8 cellular contexts compared by ENCODE assay signal in genomic region chr5:55600536-55601208, GRCh38.
DNase-seq lines count a peak whose midpoint lies in the region; ATAC-seq and TF ChIP-seq lines count a peak whose summit lies in the region.

No MANE protein-coding gene starts in this region.

- ATAC-seq in HG03432 (IDR thresholded peaks at IDR 0.05; ENCODE audit: unreplicated experiment) (peak; percentile 69), lung (ENCODE audit: insufficient read depth, low FRiP score) (no peak), HG02973 (IDR thresholded peaks at IDR 0.05; ENCODE audit: unreplicated experiment) (no peak)

- intact Hi-C loops in uterus (cut with DNase I; ENCODE audit: low total_unique reads) = loop anchor here (10.0 kb wide), 1 partner anchor 66 kb away; the partner anchor contains the start of gene PLPP1

- 12 to 14% methylated on average over 6 of the region's 6 CpGs for WGBS in lung, 2 donors

- no peaks in the 10 kb centered on the region for H3K36me3 ChIP-seq in BLaER1 treated with 17β-estradiol and CSF1 and Interleukin-3, amounts not matched to agents 10 nM and 100 nM
- H3K36me3 ChIP-seq in lung (ENCODE audit: control insufficient read depth in 2 of 2, insufficient read depth in 2 of 2, low read length in 2 of 2) = no peaks in the 10 kb centered on the region
- H3K36me3 ChIP-seq in uterus = no peaks in the 10 kb centered on the region

- H3K27me3 ChIP-seq in BLaER1 treated with 17β-estradiol and CSF1 and Interleukin-3, amounts not matched to agents 10 nM and 100 nM = no peaks in the 10 kb centered on the region
- H3K27me3 ChIP-seq in lung (ENCODE audit: control insufficient read depth, insufficient read depth) (no peaks in the 10 kb centered on the region), uterus (no peaks in the 10 kb centered on the region)

- no peaks in the 10 kb centered on the region for H4K20me1 ChIP-seq in BLaER1 treated with 17β-estradiol and CSF1 and Interleukin-3, amounts not matched to agents 10 nM and 100 nM

- H3K4me1 ChIP-seq in BLaER1 treated with 17β-estradiol and CSF1 and Interleukin-3, amounts not matched to agents 10 nM and 100 nM = peaks cover 15 to 20% (median 16%) of the 10 kb centered on the region in 10 experiments
- peaks cover 10 to 18% of the 10 kb centered on the region in 2 donors for H3K4me1 ChIP-seq in lung (ENCODE audit: control insufficient read depth in 2 of 2, insufficient read depth in 2 of 2, low read length in 2 of 2)
- peaks cover 5 to 36% of the 10 kb centered on the region in 2 donors for H3K4me1 ChIP-seq in uterus

- H3K9me3 ChIP-seq in BLaER1 treated with 17β-estradiol and CSF1 and Interleukin-3, amounts not matched to agents 10 nM and 100 nM (replicated peaks in 1 of 11) = no peaks in the 10 kb centered on the region
- no peaks in the 10 kb centered on the region for H3K9me3 ChIP-seq in lung (ENCODE audit: control insufficient read depth in 2 of 2, insufficient read depth in 1 of 2, low read length in 1 of 2)
- H3K9me3 ChIP-seq in uterus = no peaks in the 10 kb centered on the region

- no peak for TF ChIP-seq CTCF in lung (IDR thresholded peaks at IDR 0.05; ENCODE audit: control extremely low read depth, extremely low read depth)
- TF ChIP-seq CTCF in uterus (IDR thresholded peaks at IDR 0.05) = no peak

- peak overlapping the region in 1 of 11 experiments; percentile 23; a peak in 1 of 22 replicates for H3K27ac ChIP-seq in BLaER1 treated with 17β-estradiol and CSF1 and Interleukin-3, amounts not matched to agents 10 nM and 100 nM
- H3K27ac ChIP-seq in angular gyrus (ENCODE audit: low read depth, low read length) (peak overlapping the region; percentile 81), lung (ENCODE audit: low read depth in 1 of 2, low read length in 1 of 2) (peak overlapping the region; percentile 73 to 96), uterus (peak overlapping the region; percentile 89 to 93)

- H3K4me2 ChIP-seq in BLaER1 treated with 17β-estradiol and CSF1 and Interleukin-3, amounts not matched to agents 10 nM and 100 nM = peak overlapping the region; percentile 51 to 78 (median 64)

- no peak for DNase-seq in lung (ENCODE audit: low spot score)
- DNase-seq in uterus = peak in 1 of 2 donors; percentile 57
- no peak for DNase-seq in NCI-H82 treated with DMSO at 0.1 percent for 48 hours (lab: John Stamatoyannopoulos, UW; ENCODE audit: unreplicated experiment)
- no peak for DNase-seq in iPS-NIHi7 (ENCODE audit: extremely low spot score)

- TF ChIP-seq POLR2A in uterus (IDR thresholded peaks at IDR 0.05) = no peak

- 0 out of 22 replicates have a peak overlapping the region, but pooled peaks of 2 of the 11 experiments have one; percentile 0 to 12 for H3K9ac ChIP-seq in BLaER1 treated with 17β-estradiol and CSF1 and Interleukin-3, amounts not matched to agents 10 nM and 100 nM

- no peak overlapping the region for H3K4me3 ChIP-seq in BLaER1 treated with 17β-estradiol and CSF1 and Interleukin-3, amounts not matched to agents 10 nM and 100 nM
- H3K4me3 ChIP-seq in lung = no peak overlapping the region
- H3K4me3 ChIP-seq in uterus = no peak overlapping the region
